8 cellular contexts compared by ENCODE assay signal in genomic region chr14:32201196-32201815, GRCh38.
A peak's percentile ranks its signal among the peaks of the same experiment; 100 is the strongest.
DNase-seq lines count a peak whose midpoint lies in the region; ATAC-seq and TF ChIP-seq lines count a peak whose summit lies in the region.

No MANE protein-coding gene starts in this region.

- in situ Hi-C loops in GM13976 (cut with MboI; ENCODE audit: low sequenced_read_pairs, unreplicated experiment) (no loop called here), T47D (cut with HindIII; ENCODE audit: low pct_unique_long_range_greater_than_20kb, low sequenced_read_pairs) (no loop called here)

- peak overlapping the region; percentile 95 for H3K27ac ChIP-seq in VCaP

- ATAC-seq in HG02884 (IDR thresholded peaks at IDR 0.05; ENCODE audit: unreplicated experiment): peak; percentile 37

- DNase-seq in GM13976 (ENCODE audit: low spot score) (peak; percentile 74), NCI-H187 (lab: John Stamatoyannopoulos, UW) (peak; percentile 80 to 84), T47D (ENCODE audit: low read depth in 1 of 2, low spot score in 1 of 2) (peak; percentile 53 to 98), inferior parietal cortex (ENCODE audit: extremely low spot score) (peak; percentile 72), smooth muscle cell of the brain vasculature (ENCODE audit: low read depth, low spot score) (peak; percentile 28), AML-193 (lab: John Stamatoyannopoulos, UW) (no peak)

- no peak for TF ChIP-seq CTCF in GM13976 (IDR thresholded peaks at IDR 0.05; ENCODE audit: borderline replicate concordance, control extremely low read depth, extremely low read depth, insufficient read depth, missing control alignments)
- TF ChIP-seq CTCF in VCaP (conservative IDR thresholded peaks at IDR 0.05): no peak

Comparison
In these comparisons a context has a peak if more than half of its experiments do, and no peak if none do; other contexts are left out.
1. DNase-seq: peak in GM13976 (single experiment), NCI-H187 (2 of 2), T47D (2 of 2), inferior parietal cortex (single experiment) and smooth muscle cell of the brain vasculature (single experiment); none in AML-193 (0 of 2).